In genomic region chr15:68526269-68526668, GRCh38 we compare ENCODE assay signal across 10 cellular contexts. TPM values are rescaled to one million over a fixed set of nuclear protein-coding genes. Genes with fewer than 3 reads are reported as not detected.
A peak's percentile ranks its signal among the peaks of the same experiment; 100 is the strongest.
DNase-seq lines count a peak whose midpoint lies in the region; ATAC-seq, FAIRE-seq and TF ChIP-seq lines count a peak whose summit lies in the region.
"Had no signal": no experiment of that assay in that cellular context is flagged by ENCODE, and none has a peak within 500 bp of the region (broad histone marks: within the 10 kb centered on the region; RNA-seq: fewer than 3 reads in every experiment).

No MANE protein-coding gene starts in this region.

- H3K79me2 ChIP-seq in SK-N-SH (ENCODE audit: insufficient read depth): no peaks in the 10 kb centered on the region

- H3F3A ChIP-seq in SK-N-SH (replicated peaks; ENCODE audit: insufficient read depth): peaks cover 10% of the 10 kb centered on the region

- H3K4me1 ChIP-seq in SK-N-SH (ENCODE audit: control insufficient read depth in 1 of 2, insufficient read depth in 2 of 2, low read depth in 1 of 2, low read length in 1 of 2) (peaks cover 0 to 10% of the 10 kb centered on the region in 2 experiments; a peak in 2 of 4 replicates), suprapubic skin (peaks cover 10% of the 10 kb centered on the region)
- H3K4me1 ChIP-seq: SJSA1 had no signal

- DNase-seq in GM18507 (ENCODE audit: extremely low spot score, insufficient read length, low read depth) (peak; percentile 23), HFF-Myc (ENCODE audit: extremely low read depth, low read depth) (peak; percentile 36), SK-N-SH (no peak), non-pigmented ciliary epithelial cell (ENCODE audit: low read depth) (peak; percentile 32), suprapubic skin (ENCODE audit: low spot score in 2 of 2) (no peak), substantia nigra (lab: John Stamatoyannopoulos, UW) (no peak), SK-N-DZ (ENCODE audit: low spot score) (no peak)
- DNase-seq: midbrain had no signal

- POLR2A ChIA-PET in SK-N-SH (lab: Yijun Ruan, JAX): no interaction called here

- H4K20me1 ChIP-seq in SK-N-SH (ENCODE audit: insufficient read depth): no peaks in the 10 kb centered on the region

- 0 out of 4 replicates have a peak overlapping the region, but pooled peaks of 1 of the 2 experiments have one; percentile 20 for H3K27ac ChIP-seq in SK-N-SH (ENCODE audit: low read depth in 2 of 2, low read length in 1 of 2)
- H3K27ac ChIP-seq in suprapubic skin: no peak overlapping the region
- no peak overlapping the region for H3K27ac ChIP-seq in substantia nigra (ENCODE audit: low read depth, low read length, poor library complexity, severe bottlenecking)
- H3K27ac ChIP-seq: SJSA1 had no signal

- H3K36me3 ChIP-seq in SK-N-SH (replicated peaks in 1 of 2; ENCODE audit: control insufficient read depth in 1 of 2, insufficient read depth in 2 of 2, low read length in 1 of 2) (no peaks in the 10 kb centered on the region), suprapubic skin (no peaks in the 10 kb centered on the region)
- H3K36me3 ChIP-seq: SJSA1 had no signal

- no peak overlapping the region for H2AFZ ChIP-seq in SK-N-SH (ENCODE audit: low read depth)

- TF ChIP-seq CTCF in HFF-Myc (IDR thresholded peaks at IDR 0.05; ENCODE audit: low read depth, low read length, missing control alignments): no peak
- TF ChIP-seq CTCF in SK-N-SH (IDR thresholded peaks at IDR 0.05): no peak
- TF ChIP-seq CTCF in suprapubic skin (IDR thresholded peaks at IDR 0.05): no peak

- H3K27me3 ChIP-seq in SK-N-SH (ENCODE audit: insufficient read depth) (no peaks in the 10 kb centered on the region), suprapubic skin (no peaks in the 10 kb centered on the region)

- TF ChIP-seq EP300 in SK-N-SH (IDR thresholded peaks at IDR 0.05; ENCODE audit: borderline replicate concordance in 1 of 2, low read depth in 1 of 2, low read length in 1 of 2): no peak
- no peak for TF ChIP-seq EP300 in suprapubic skin (IDR thresholded peaks at IDR 0.05)

- H3K9me3 ChIP-seq in SK-N-SH (no peaks in the 10 kb centered on the region), suprapubic skin (no peaks in the 10 kb centered on the region)
- H3K9me3 ChIP-seq: SJSA1 had no signal

- no peak for TF ChIP-seq POLR2A in suprapubic skin (IDR thresholded peaks at IDR 0.05)

- no peak for TF ChIP-seq RAD21 in SK-N-SH (IDR thresholded peaks at IDR 0.05; ENCODE audit: low read length)

- CTCF ChIA-PET in SK-N-SH (lab: Yijun Ruan, JAX): interaction anchor here (1.0 to 5.0 kb wide), 3 partner anchors 12 to 28 kb away, joined by 3 to 30 read pairs (median 12); no protein-coding TSS in a partner anchor

- H3K9ac ChIP-seq in SK-N-SH: no peak overlapping the region

- ATAC-seq in HG02642 (IDR thresholded peaks at IDR 0.05; ENCODE audit: poor library complexity, unreplicated experiment): no peak

- no peak overlapping the region for H3K4me3 ChIP-seq in HFF-Myc (replicated peaks; ENCODE audit: low read depth, low read length)
- no peak overlapping the region for H3K4me3 ChIP-seq in SK-N-SH (ENCODE audit: low read depth in 2 of 2, low read length in 1 of 2)
- H3K4me3 ChIP-seq in suprapubic skin: no peak overlapping the region
- H3K4me3 ChIP-seq: SJSA1 had no signal

- no peak overlapping the region for H3K4me2 ChIP-seq in SK-N-SH

- 0 out of 2 replicates have a peak, but pooled peaks cover 3% of the 10 kb centered on the region for H3K9me2 ChIP-seq in SK-N-SH

- FAIRE-seq in GM18507 (lab: Jason Lieb, UNC): peak; percentile 84

TF ChIP-seq in SK-N-SH, 30 proteins besides CTCF, POLR2A, EP300 and RAD21:
- TF ChIP-seq TCF12 (IDR thresholded peaks at IDR 0.05): peak; percentile 43; the same call in 1 of the 2 replicates
- peak; percentile 63; the same call in 1 of the 2 replicates for TF ChIP-seq FOSL2 (IDR thresholded peaks at IDR 0.05; ENCODE audit: borderline replicate concordance, low read depth)
- TF ChIP-seq JUND (IDR thresholded peaks at IDR 0.05): peak; percentile 49; the same call in 1 of the 2 replicates
- no peak for TF ChIP-seq REST (IDR thresholded peaks at IDR 0.05; ENCODE audit: low read depth, low read length)
- TF ChIP-seq SIN3A (IDR thresholded peaks at IDR 0.05; ENCODE audit: borderline replicate concordance, low read depth, low read length): no peak
- peak; percentile 65 for TF ChIP-seq PBX3 (IDR thresholded peaks at IDR 0.05)

RNA-seq across cellular contexts. Expression of gene CORO2B, which starts 52.5 kb away (rescaled TPM):
- polyA plus RNA-seq in SK-N-SH (2012; rRNA removed): 2.3 and 3.6 TPM in 2 replicates
- 1.6 and 2.5 TPM in 2 replicates for polyA plus RNA-seq in SK-N-SH (2012; cell fraction: cytosol; rRNA removed)
- 2.8 and 3.1 TPM in 2 replicates for polyA plus RNA-seq in SK-N-SH (2012; cell fraction: nucleus; rRNA removed)
- total RNA-seq in suprapubic skin: 1 to 10 TPM; 1.3 to 3.3 (median 2.3) TPM
- polyA plus RNA-seq in SK-N-DZ (2014; cell fraction: cytosol; rRNA removed): not detected in 2 replicates
- polyA plus RNA-seq in SK-N-DZ (2014; cell fraction: nucleus; rRNA removed): not detected in 2 replicates
- total RNA-seq: SJSA1 had no signal

Comparison
In these comparisons a context has a peak if more than half of its experiments do, and no peak if none do; other contexts are left out.
1. DNase-seq: peak in GM18507 (single experiment), HFF-Myc (single experiment) and non-pigmented ciliary epithelial cell (single experiment); none in SK-N-SH (single experiment), suprapubic skin (0 of 2), substantia nigra (0 of 49) and SK-N-DZ (single experiment).